Comparison of ENCODE assay signal across 32 cellular contexts in genomic region chr12:65994318-65994717, GRCh38.
"Had no signal": no experiment of that assay in that cellular context is flagged by ENCODE, and none has a peak within 500 bp of the region (broad histone marks: within the 10 kb centered on the region; RNA-seq: fewer than 3 reads in every experiment).

No MANE protein-coding gene starts in this region.

- H3K4me3 ChIP-seq: adrenal gland, ascending aorta, cardiac muscle cell had no signal

- H3K27ac ChIP-seq: adrenal gland, ascending aorta, cardiac muscle cell, VCaP had no signal

- DNase-seq: activated B cell treated with CpG ODN at 0.5 μM for 24 hours; activated CD4-positive, alpha-beta memory T cell treated with anti-CD3 and anti-CD28 coated beads for 36 hours; activated CD4-positive, alpha-beta T cell treated with anti-CD3 and anti-CD28 coated beads for 4 hours; activated CD4-positive, alpha-beta T cell treated with anti-CD3 and anti-CD28 coated beads, Interleukin-2, amount 10 ng/mL, durations not matched to agents 24 days and 14 days; activated CD4-positive, alpha-beta T cell treated with anti-CD3 and anti-CD28 coated beads, Interleukin-2, amount 50 U/mL, for 1 hour; activated CD4-positive, alpha-beta T cell treated with anti-CD3 and anti-CD28 coated beads, Interleukin-2, amount 50 U/mL, for 4 hours; activated CD4-positive, CD25-positive, alpha-beta regulatory T cell treated with anti-CD3 and anti-CD28 coated beads, Interleukin-2, amount 50 U/mL, for 72 hours; activated CD8-positive, alpha-beta memory T cell treated with anti-CD3 and anti-CD28 coated beads, Interleukin-2, amount 50 U/mL, for 4 hours; activated CD8-positive, alpha-beta T cell treated with anti-CD3 and anti-CD28 coated beads for 36 hours; activated effector memory CD4-positive, alpha-beta T cell treated with anti-CD3 and anti-CD28 coated beads, Interleukin-2, amount 50 U/mL, for 16 hours; activated gamma-delta T cell treated with Interleukin-2 at 50 U/mL for 16 hours; activated naive CD4-positive, alpha-beta T cell; activated naive CD4-positive, alpha-beta T cell treated with anti-CD3 and anti-CD28 coated beads for 36 hours; activated naive CD4-positive, alpha-beta T cell treated with anti-CD3 and anti-CD28 coated beads, Interleukin-2, amount 50 U/mL, for 16 hours; activated naive CD8-positive, alpha-beta T cell treated with anti-CD3 and anti-CD28 coated beads for 36 hours; activated T-cell treated with anti-CD3 and anti-CD28 coated beads for 4 hours; activated T-cell treated with anti-CD3 and anti-CD28 coated beads, Interleukin-2, amount 50 U/mL, for 1 hour; activated T-cell treated with anti-CD3 and anti-CD28 coated beads, Interleukin-2, amount 50 U/mL, for 4 hours; activated T-cell treated with anti-CD3 and anti-CD28 coated beads, Interleukin-2, amount 50 U/mL, for 72 hours; adrenal gland; amygdala; anterior cingulate cortex; caudate nucleus; cerebellar nuclear complex; T-helper 1 cell; T-helper 2 cell; T-helper 9 cell had no signal

- H3K4me1 ChIP-seq: adrenal gland, ascending aorta had no signal

- H3K9me3 ChIP-seq: adrenal gland, ascending aorta had no signal

- H3K27me3 ChIP-seq: adrenal gland, ascending aorta, cardiac muscle cell had no signal

- H3K36me3 ChIP-seq: adrenal gland, ascending aorta, cardiac muscle cell had no signal

- ATAC-seq: activated CD8-positive, alpha-beta T cell treated with anti-CD3 and anti-CD28 coated beads for 36 hours; activated naive CD4-positive, alpha-beta T cell treated with anti-CD3 and anti-CD28 coated beads, Interleukin-2, amount 50 U/mL, for 72 hours; activated T-cell treated with anti-CD3 and anti-CD28 coated beads, Interleukin-2, amount 50 U/mL, for 4 hours; activated T-cell treated with anti-CD3 and anti-CD28 coated beads, Interleukin-2, amount 50 U/mL, for 72 hours; activated T-helper 17 cell treated with anti-CD3 and anti-CD28 coated beads, Interleukin-2, amount 50 U/mL, for 72 hours had no signal
